8 cellular contexts compared by ENCODE assay signal in genomic region chr6:136550330-136551071, GRCh38. TPM values are rescaled to one million over a fixed set of nuclear protein-coding genes. Genes with fewer than 3 reads are reported as not detected.
DNase-seq lines count a peak whose midpoint lies in the region; ATAC-seq and TF ChIP-seq lines count a peak whose summit lies in the region.

TSS of gene MAP7 (minus strand) at chr6:136550422. CDS start at chr6:136550408, 14 bp downstream.

- H3K9ac ChIP-seq in parathyroid adenoma = peak within 1 kb of the TSS; percentile 40

- POLR2A ChIA-PET in CD4-positive, alpha-beta memory T cell (lab: Charles Lee; ENCODE audit: partially characterized antibody) = interaction anchor here (2.5 kb wide), 1 partner anchor 261 kb away, joined by 10 read pairs; the partner anchor contains the start of gene BCLAF1

- H3K27me3 ChIP-seq in CD4-positive, alpha-beta memory T cell (ENCODE audit: insufficient read depth, low read length) = peaks cover 14% of the 10 kb centered on the region
- H3K27me3 ChIP-seq in SJCRH30 = peaks cover 16% of the 10 kb centered on the region
- H3K27me3 ChIP-seq in heart left ventricle = peaks cover 0 to 46% (median 6%) of the 10 kb centered on the region in 9 donors
- no peaks in the 10 kb centered on the region for H3K27me3 ChIP-seq in parathyroid adenoma (ENCODE audit: control insufficient read depth, insufficient read depth, low read length)

- intact Hi-C loops in CD4-positive, alpha-beta memory T cell (cut with micrococcal nuclease) = loop anchor here (2.0 to 10.0 kb wide), 2 partner anchors 1056 to 1100 kb away; partner anchors contain the start of gene AHI1
- intact Hi-C loops in heart left ventricle (cut with DNase I) = loop anchor here in 1 of 10 donors (10.0 kb wide), 1 partner anchor 1046 kb away; no protein-coding TSS in a partner anchor

- H2AFZ ChIP-seq in parathyroid adenoma = peak within 1 kb of the TSS; percentile 98

- H3K27ac ChIP-seq in CD4-positive, alpha-beta memory T cell (ENCODE audit: low read depth, low read length) = no peak within 1 kb of the TSS
- no peak within 1 kb of the TSS for H3K27ac ChIP-seq in SJCRH30
- peak within 1 kb of the TSS in 2 of 12 donors; percentile 24 to 25 for H3K27ac ChIP-seq in heart left ventricle
- peak within 1 kb of the TSS; percentile 81 for H3K27ac ChIP-seq in parathyroid adenoma

- no peaks in the 10 kb centered on the region for H3K9me3 ChIP-seq in CD4-positive, alpha-beta memory T cell (ENCODE audit: control insufficient read depth in 1 of 2, low read length in 2 of 2)
- H3K9me3 ChIP-seq in SJCRH30 (replicated peaks) (no peaks in the 10 kb centered on the region), heart left ventricle (no peaks in the 10 kb centered on the region), parathyroid adenoma (ENCODE audit: control insufficient read depth, low read length) (no peaks in the 10 kb centered on the region)

- no peak for TF ChIP-seq POLR2A in heart left ventricle (IDR thresholded peaks at IDR 0.05)

- peak within 1 kb of the TSS; percentile 65 to 81 (median 76) for H3K4me3 Mint-ChIP-seq in CD4-positive, alpha-beta memory T cell
- peak within 1 kb of the TSS; percentile 61 for H3K4me3 Mint-ChIP-seq in activated naive CD4-positive, alpha-beta T cell treated with anti-CD3 and anti-CD28 coated beads, Interleukin-2, amount 10 ng/mL, durations not matched to agents 7 days and 5 days

- H3K36me3 ChIP-seq in CD4-positive, alpha-beta memory T cell (ENCODE audit: insufficient read depth, low read length) = no peaks in the 10 kb centered on the region
- H3K36me3 ChIP-seq in SJCRH30 (no peaks in the 10 kb centered on the region; the same call in 1 of the 2 replicates), heart left ventricle (peaks cover 0 to 8% (median 0%) of the 10 kb centered on the region in 9 donors), parathyroid adenoma (ENCODE audit: control insufficient read depth, insufficient read depth, low read length) (no peaks in the 10 kb centered on the region)

- H3K36me3 Mint-ChIP-seq in CD4-positive, alpha-beta memory T cell = peaks cover 6% of the 10 kb centered on the region in 2 donors
- peaks cover 6% of the 10 kb centered on the region for H3K36me3 Mint-ChIP-seq in activated naive CD4-positive, alpha-beta T cell treated with anti-CD3 and anti-CD28 coated beads, Interleukin-2, amount 10 ng/mL, durations not matched to agents 7 days and 5 days

- H3K9me3 Mint-ChIP-seq in CD4-positive, alpha-beta memory T cell = no peaks in the 10 kb centered on the region
- H3K9me3 Mint-ChIP-seq in activated naive CD4-positive, alpha-beta T cell treated with anti-CD3 and anti-CD28 coated beads, Interleukin-2, amount 10 ng/mL, durations not matched to agents 7 days and 5 days = no peaks in the 10 kb centered on the region

- H3K4me2 ChIP-seq in parathyroid adenoma (ENCODE audit: low read length) = peak within 1 kb of the TSS; percentile 90

- H3K79me2 ChIP-seq in parathyroid adenoma = peaks cover 34% of the 10 kb centered on the region

- TF ChIP-seq CTCF in heart left ventricle (IDR thresholded peaks at IDR 0.05) = peak; percentile 58 to 93 (median 78)
- peak; percentile 98 for TF ChIP-seq CTCF in parathyroid adenoma (IDR thresholded peaks at IDR 0.05)

- H3K27ac Mint-ChIP-seq in CD4-positive, alpha-beta memory T cell = peak within 1 kb of the TSS in 6 of 7 donors; percentile 36 to 73 (median 52)
- no peak within 1 kb of the TSS for H3K27ac Mint-ChIP-seq in activated naive CD4-positive, alpha-beta T cell treated with anti-CD3 and anti-CD28 coated beads, Interleukin-2, amount 10 ng/mL, durations not matched to agents 7 days and 5 days

- peaks cover 16 to 21% of the 10 kb centered on the region in 2 donors for H3K27me3 Mint-ChIP-seq in CD4-positive, alpha-beta memory T cell
- H3K27me3 Mint-ChIP-seq in activated naive CD4-positive, alpha-beta T cell treated with anti-CD3 and anti-CD28 coated beads, Interleukin-2, amount 10 ng/mL, durations not matched to agents 7 days and 5 days = peaks cover 50% of the 10 kb centered on the region

- peaks cover 1 to 14% (median 9%) of the 10 kb centered on the region in 4 donors for H3K4me1 Mint-ChIP-seq in CD4-positive, alpha-beta memory T cell
- peaks cover 11% of the 10 kb centered on the region for H3K4me1 Mint-ChIP-seq in activated naive CD4-positive, alpha-beta T cell treated with anti-CD3 and anti-CD28 coated beads, Interleukin-2, amount 10 ng/mL, durations not matched to agents 7 days and 5 days

- peak within 1 kb of the TSS in 1 of 2 donors; percentile 54 for H3K4me3 ChIP-seq in CD4-positive, alpha-beta memory T cell (ENCODE audit: low read length in 2 of 2)
- H3K4me3 ChIP-seq in SJCRH30 = peak within 1 kb of the TSS; percentile 66
- H3K4me3 ChIP-seq in heart left ventricle = peak within 1 kb of the TSS; percentile 43 to 91 (median 81)
- peak within 1 kb of the TSS; percentile 78 for H3K4me3 ChIP-seq in parathyroid adenoma (ENCODE audit: low read depth, low read length)

- H3K4me1 ChIP-seq in CD4-positive, alpha-beta memory T cell (ENCODE audit: insufficient read depth, low read length) = peaks cover 13% of the 10 kb centered on the region
- H3K4me1 ChIP-seq in SJCRH30 (no peaks in the 10 kb centered on the region), heart left ventricle (peaks cover 0 to 22% (median 14%) of the 10 kb centered on the region in 12 donors), parathyroid adenoma (peaks cover 5% of the 10 kb centered on the region)

- DNase-seq in CD4-positive, alpha-beta memory T cell = peak; percentile 56 to 75 (median 68)
- DNase-seq in HPDE6-E6E7 (ENCODE audit: extremely low spot score) (peak; percentile 92), SJCRH30 (peak; percentile 28 to 44), heart left ventricle (peak; percentile 36 to 78 (median 52)), ureter (ENCODE audit: low spot score) (peak; percentile 86)
- DNase-seq in activated naive CD4-positive, alpha-beta T cell treated with anti-CD3 and anti-CD28 coated beads, Interleukin-2, amount 10 ng/mL, durations not matched to agents 7 days and 5 days = peak; percentile 75

- 2 to 7% (median 4%) methylated on average over 45 to 79 of the region's 79 CpGs for WGBS in heart left ventricle, 4 donors

- peak; percentile 53 for ATAC-seq in GM19467 (IDR thresholded peaks at IDR 0.05; ENCODE audit: unreplicated experiment)
- peak; percentile 52 to 86 (median 83) for ATAC-seq in heart left ventricle

- CTCF ChIA-PET in CD4-positive, alpha-beta memory T cell (lab: Charles Lee; ENCODE audit: partially characterized antibody) = interaction anchor here (0.7 to 5.6 kb wide), 6 partner anchors 9 to 331 kb away, joined by 3 to 56 read pairs (median 4); no protein-coding TSS in a partner anchor
- CTCF ChIA-PET in activated naive CD4-positive, alpha-beta T cell treated with anti-CD3 and anti-CD28 coated beads, Interleukin-2, amount 10 ng/mL, durations not matched to agents 7 days and 5 days (lab: Charles Lee) = interaction anchor here (0.6 to 3.1 kb wide), 6 partner anchors 10 to 242 kb away, joined by 3 to 10 read pairs (median 4); partner anchors contain the start of gene MAP3K5

RNA-seq across cellular contexts. Expression of gene MAP7, which starts in this region (rescaled TPM):
- under 1 TPM; 0.55 to 0.69 TPM for total RNA-seq in CD4-positive, alpha-beta memory T cell
- polyA plus RNA-seq in CD4-positive, alpha-beta memory T cell = 1 to 10 TPM in 1 of 2 donors, under 1 TPM in 1; 0.60 to 1.5 TPM
- 0.06 and 0.13 TPM in 2 replicates for total RNA-seq in SJCRH30 (2014; rRNA removed; shearing (Covaris generic))
- total RNA-seq in heart left ventricle = 1 to 10 TPM; 1.0 to 3.2 (median 2.5) TPM
- polyA plus RNA-seq in heart left ventricle = 1 to 10 TPM in 1 of 2 donors, under 1 TPM in 1; 0.86 to 1.1 TPM
- 37.0 TPM for total RNA-seq in ureter

Comparison
In these comparisons a context has a peak if more than half of its experiments do, and no peak if none do; other contexts are left out.
1. Peak in DNase-seq and H3K4me3 ChIP-seq in SJCRH30; RNA of the gene not detected or under 1 TPM.
2. DNase-seq: peak in every context shown above with its lines; median percentile 92 in HPDE6-E6E7; 86 in ureter; 75 in activated naive CD4-positive, alpha-beta T cell treated with anti-CD3 and anti-CD28 coated beads, Interleukin-2, amount 10 ng/mL, durations not matched to agents 7 days and 5 days; 68 in CD4-positive, alpha-beta memory T cell; 52 in heart left ventricle; 36 in SJCRH30.